In the genomic region with DNA sequence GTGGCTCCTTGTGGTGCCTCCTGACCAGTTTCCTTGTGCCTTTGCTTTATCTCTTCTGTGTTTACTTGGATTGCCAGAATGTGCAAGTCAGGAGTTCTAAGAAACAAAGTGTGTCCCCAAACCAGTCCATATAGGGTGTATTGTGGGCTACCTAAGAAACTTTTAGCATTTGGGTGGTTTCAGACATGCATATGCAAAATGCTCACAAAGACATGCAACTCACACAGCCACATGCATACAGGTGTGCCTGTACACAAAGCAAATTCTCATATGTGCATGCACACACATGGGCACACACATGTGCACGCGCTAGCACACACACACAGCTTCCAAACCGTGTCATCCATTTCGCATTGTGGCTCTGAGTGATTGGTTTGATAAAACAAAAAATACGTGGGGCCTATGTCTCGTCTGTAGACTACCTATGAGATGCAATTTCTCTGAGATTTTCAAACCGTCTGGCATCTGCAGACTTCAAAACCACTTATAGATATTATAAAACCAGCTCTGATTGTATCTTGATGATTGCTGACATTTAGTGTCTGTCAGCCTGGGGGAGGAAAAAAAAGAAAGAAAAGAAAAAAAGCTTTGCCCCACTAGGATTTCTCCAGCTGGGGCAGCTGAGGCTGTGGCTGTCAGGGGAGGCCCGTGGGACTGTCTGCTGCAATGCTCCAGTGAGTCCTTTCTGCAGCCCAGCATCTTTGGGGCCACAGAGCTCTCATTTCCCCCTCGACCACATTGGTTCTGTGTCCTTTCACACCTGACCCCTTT, we compare ENCODE assay signal across 13 cellular contexts.
DNase-seq lines count a peak whose midpoint lies in the region; ATAC-seq lines count a peak whose summit lies in the region.
"Had no signal": no experiment of that assay in that cellular context is flagged by ENCODE, and none has a peak within 500 bp of the region (broad histone marks: within the 10 kb centered on the region; RNA-seq: fewer than 3 reads in every experiment).

No MANE protein-coding gene starts in this region.

- H3K4me3 Mint-ChIP-seq in naive B cell, result peak overlapping the region in 5 of 8 donors; percentile 12 to 86 (median 16)
- no peak overlapping the region for H3K4me3 Mint-ChIP-seq in activated naive CD4-positive, alpha-beta T cell treated with anti-CD3 and anti-CD28 coated beads for 36 hours

- peaks cover 4 to 7% of the 10 kb centered on the region in 2 donors for H3K36me3 Mint-ChIP-seq in naive B cell
- no peaks in the 10 kb centered on the region for H3K36me3 Mint-ChIP-seq in activated naive CD4-positive, alpha-beta T cell treated with anti-CD3 and anti-CD28 coated beads for 36 hours (ENCODE audit: low read depth)

- DNase-seq in naive B cell (no peak), NCI-H128 (lab: John Stamatoyannopoulos, UW; ENCODE audit: unreplicated experiment) (no peak), EL (no peak), SJCRH30 (no peak)
- no peak for DNase-seq in activated naive CD4-positive, alpha-beta T cell treated with anti-CD3 and anti-CD28 coated beads for 36 hours
- DNase-seq: DMS 273 treated with DMSO at 0.1 percent for 48 hours; HCEC 1CT; stimulated activated CD4-positive, alpha-beta T cell treated with anti-CD3 and anti-CD28 coated beads, Interleukin-1b, Interleukin-23, amount 100 ng/mL, for 48 hours; SW 1271; upper lobe of left lung had no signal

- no peak overlapping the region for H3K4me3 ChIP-seq in SJCRH30
- H3K4me3 ChIP-seq: upper lobe of left lung had no signal

- H3K27me3 Mint-ChIP-seq in naive B cell, result peaks cover 9 to 24% (median 23%) of the 10 kb centered on the region in 3 donors
- peaks cover 2% of the 10 kb centered on the region for H3K27me3 Mint-ChIP-seq in activated naive CD4-positive, alpha-beta T cell treated with anti-CD3 and anti-CD28 coated beads for 36 hours (ENCODE audit: low read depth)

- peak overlapping the region in 2 of 6 donors; percentile 17 to 85 for H3K27ac Mint-ChIP-seq in naive B cell
- no peak overlapping the region for H3K27ac Mint-ChIP-seq in activated naive CD4-positive, alpha-beta T cell treated with anti-CD3 and anti-CD28 coated beads for 36 hours

- no peaks in the 10 kb centered on the region for H3K4me1 ChIP-seq in SJCRH30
- H3K4me1 ChIP-seq: upper lobe of left lung had no signal

- peaks cover 9% of the 10 kb centered on the region; the same call in 1 of the 2 replicates for H3K27me3 ChIP-seq in SJCRH30
- H3K27me3 ChIP-seq: upper lobe of left lung had no signal

- no peaks in the 10 kb centered on the region for H3K36me3 ChIP-seq in SJCRH30
- H3K36me3 ChIP-seq: upper lobe of left lung had no signal

- H3K4me1 Mint-ChIP-seq in naive B cell, result peaks cover 13 to 22% (median 13%) of the 10 kb centered on the region in 3 donors
- no peaks in the 10 kb centered on the region for H3K4me1 Mint-ChIP-seq in activated naive CD4-positive, alpha-beta T cell treated with anti-CD3 and anti-CD28 coated beads for 36 hours (ENCODE audit: low read depth)

- CTCF ChIA-PET in activated naive CD4-positive, alpha-beta T cell treated with anti-CD3 and anti-CD28 coated beads for 36 hours (lab: Charles Lee), result no interaction called here

- ATAC-seq in GM18867 (IDR thresholded peaks at IDR 0.05; ENCODE audit: unreplicated experiment), result peak; percentile 82
- ATAC-seq in GM21737 (IDR thresholded peaks at IDR 0.05; ENCODE audit: unreplicated experiment), result peak; percentile 91
- ATAC-seq in HG03378 (IDR thresholded peaks at IDR 0.05; ENCODE audit: unreplicated experiment), result peak; percentile 78
- ATAC-seq in naive B cell (ENCODE audit: low read depth in 2 of 2), result peak; percentile 61 to 63

- intact Hi-C loops in activated naive CD4-positive, alpha-beta T cell treated with anti-CD3 and anti-CD28 coated beads for 36 hours (cut with micrococcal nuclease), result no loop called here

- H3K27ac ChIP-seq in SJCRH30, result no peak overlapping the region
- H3K27ac ChIP-seq: upper lobe of left lung had no signal

- H3K9me3 Mint-ChIP-seq in naive B cell, result peaks cover 0 to 7% (median 0%) of the 10 kb centered on the region in 7 donors
- peaks cover 4% of the 10 kb centered on the region for H3K9me3 Mint-ChIP-seq in activated naive CD4-positive, alpha-beta T cell treated with anti-CD3 and anti-CD28 coated beads for 36 hours

- H3K9me3 ChIP-seq in SJCRH30 (replicated peaks), result no peaks in the 10 kb centered on the region
- H3K9me3 ChIP-seq: upper lobe of left lung had no signal
